In genomic region chr6:100001915-100002388, GRCh38 we compare ENCODE assay signal across 8 cellular contexts. TPM values are rescaled to one million over a fixed set of nuclear protein-coding genes. Genes with fewer than 3 reads are reported as not detected.
A peak's percentile ranks its signal among the peaks of the same experiment; 100 is the strongest.
DNase-seq lines count a peak whose midpoint lies in the region; ATAC-seq and TF ChIP-seq lines count a peak whose summit lies in the region.

No MANE protein-coding gene starts in this region.

- H3K27me3 Mint-ChIP-seq in CD8-positive, alpha-beta memory T cell: peaks cover 11 to 34% of the 10 kb centered on the region in 2 donors
- H3K27me3 Mint-ChIP-seq in effector memory CD8-positive, alpha-beta T cell: peaks cover 22 to 49% of the 10 kb centered on the region in 2 donors

- CTCF ChIA-PET in CD8-positive, alpha-beta memory T cell (lab: Charles Lee): interaction anchor here (0.8 to 1.6 kb wide), 8 partner anchors 9 to 718 kb away, joined by 3 to 7 read pairs (median 4); no protein-coding TSS in a partner anchor

- no peak overlapping the region for H3K27ac ChIP-seq in CD8-positive, alpha-beta memory T cell (ENCODE audit: low read depth, low read length)

- peak; percentile 98 for ATAC-seq in GM19043 (IDR thresholded peaks at IDR 0.05; ENCODE audit: low read depth, unreplicated experiment)
- ATAC-seq in HG03103 (IDR thresholded peaks at IDR 0.05; ENCODE audit: low read depth, unreplicated experiment): peak; percentile 91
- peak; percentile 61 for ATAC-seq in effector memory CD8-positive, alpha-beta T cell (replicated peaks)

- no peak overlapping the region for H3K4me3 ChIP-seq in CD8-positive, alpha-beta memory T cell (ENCODE audit: low read length)
- H3K4me3 ChIP-seq in WI38 (ENCODE audit: low read depth, low read length): no peak overlapping the region

- H3K9me3 Mint-ChIP-seq in CD8-positive, alpha-beta memory T cell: no peaks in the 10 kb centered on the region
- H3K9me3 Mint-ChIP-seq in effector memory CD8-positive, alpha-beta T cell: no peaks in the 10 kb centered on the region

- H3K27me3 ChIP-seq in CD8-positive, alpha-beta memory T cell (ENCODE audit: insufficient read depth, low read length, poor library complexity, severe bottlenecking): peaks cover 6% of the 10 kb centered on the region

- H3K4me3 Mint-ChIP-seq in CD8-positive, alpha-beta memory T cell: no peak overlapping the region
- no peak overlapping the region for H3K4me3 Mint-ChIP-seq in effector memory CD8-positive, alpha-beta T cell

- H3K36me3 Mint-ChIP-seq in CD8-positive, alpha-beta memory T cell: no peaks in the 10 kb centered on the region
- H3K36me3 Mint-ChIP-seq in effector memory CD8-positive, alpha-beta T cell (ENCODE audit: insufficient read depth): no peaks in the 10 kb centered on the region

- POLR2A ChIA-PET in CD8-positive, alpha-beta memory T cell (lab: Charles Lee): no interaction called here

- no peak overlapping the region for H3K27ac Mint-ChIP-seq in CD8-positive, alpha-beta memory T cell
- no peak overlapping the region for H3K27ac Mint-ChIP-seq in effector memory CD8-positive, alpha-beta T cell

- H3K4me1 ChIP-seq in CD8-positive, alpha-beta memory T cell (ENCODE audit: insufficient read depth, low read length): no peaks in the 10 kb centered on the region

- peak; percentile 91 for TF ChIP-seq CTCF in WI38 (IDR thresholded peaks at IDR 0.05; ENCODE audit: low read depth, low read length)

- DNase-seq in CD8-positive, alpha-beta memory T cell: peak in 4 of 5 donors; percentile 3 to 52 (median 13)
- DNase-seq in NCI-H2107 treated with DMSO at 0.1 percent for 48 hours (lab: John Stamatoyannopoulos, UW; ENCODE audit: unreplicated experiment): peak; percentile 48
- peak; percentile 10 to 22 (median 10) for DNase-seq in effector memory CD8-positive, alpha-beta T cell
- DNase-seq in midbrain (lab: John Stamatoyannopoulos, UW): peak; percentile 71
- DNase-seq in superior temporal gyrus (ENCODE audit: extremely low spot score): peak; percentile 89

- no peaks in the 10 kb centered on the region for H3K36me3 ChIP-seq in CD8-positive, alpha-beta memory T cell (ENCODE audit: insufficient read depth, low read length)

- no peaks in the 10 kb centered on the region for H3K9me3 ChIP-seq in CD8-positive, alpha-beta memory T cell (ENCODE audit: low read length)

- no peaks in the 10 kb centered on the region for H3K4me1 Mint-ChIP-seq in CD8-positive, alpha-beta memory T cell
- H3K4me1 Mint-ChIP-seq in effector memory CD8-positive, alpha-beta T cell (ENCODE audit: low read depth in 2 of 2): no peaks in the 10 kb centered on the region

RNA-seq across cellular contexts. Expression of gene MCHR2, which starts 7.9 kb away (rescaled TPM):
- not detected for total RNA-seq in CD8-positive, alpha-beta memory T cell
- polyA plus RNA-seq in CD8-positive, alpha-beta memory T cell: not detected

Comparison
In these comparisons a context has a peak if more than half of its experiments do, and no peak if none do; other contexts are left out.
1. DNase-seq: peak in every context shown above with its lines; median percentile 89 in superior temporal gyrus; 71 in midbrain; 48 in NCI-H2107 treated with DMSO at 0.1 percent for 48 hours; 13 in CD8-positive, alpha-beta memory T cell; 10 in effector memory CD8-positive, alpha-beta T cell.